ENCODE assay signal across 15 cellular contexts in genomic region chr15:31300208-31300661, GRCh38. TPM values are rescaled to one million over a fixed set of nuclear protein-coding genes. Genes with fewer than 3 reads are reported as not detected.
A peak's percentile ranks its signal among the peaks of the same experiment; 100 is the strongest.
DNase-seq lines count a peak whose midpoint lies in the region; ATAC-seq and TF ChIP-seq lines count a peak whose summit lies in the region.
"Had no signal": no experiment of that assay in that cellular context is flagged by ENCODE, and none has a peak within 500 bp of the region (broad histone marks: within the 10 kb centered on the region; RNA-seq: fewer than 3 reads in every experiment).

No MANE protein-coding gene starts in this region.

- H3K4me3 ChIP-seq in BLaER1 treated with 17β-estradiol and CSF1 and Interleukin-3, amounts not matched to agents 10 nM and 100 nM, result peak overlapping the region in 2 of 10 experiments; percentile 9 to 18; a peak in 3 of 20 replicates
- H3K4me3 ChIP-seq in esophagus muscularis mucosa, result no peak overlapping the region
- H3K4me3 ChIP-seq: gastrocnemius medialis had no signal

- no peaks in the 10 kb centered on the region for H3K36me3 ChIP-seq in BLaER1 treated with 17β-estradiol and CSF1 and Interleukin-3, amounts not matched to agents 10 nM and 100 nM
- no peaks in the 10 kb centered on the region for H3K36me3 ChIP-seq in esophagus muscularis mucosa
- H3K36me3 ChIP-seq: gastrocnemius medialis had no signal

- H3K27ac Mint-ChIP-seq in chondrocyte (ENCODE audit: unreplicated experiment), result no peak overlapping the region
- H3K27ac Mint-ChIP-seq: CD4-positive, CD25-positive, alpha-beta regulatory T cell; stimulated activated naive B cell treated with anti-CD40 and anti-IgM and Interleukin-4, amounts not matched to agents 10 μg/mL and 1 μg/mL and 100 μg/mL, for 72 hours had no signal

- TF ChIP-seq CTCF in esophagus muscularis mucosa (IDR thresholded peaks at IDR 0.05), result no peak
- no peak for TF ChIP-seq CTCF in chondrocyte (IDR thresholded peaks at IDR 0.05)

- H3K27ac ChIP-seq in BLaER1 treated with 17β-estradiol and CSF1 and Interleukin-3, amounts not matched to agents 10 nM and 100 nM, result peak overlapping the region; percentile 32 to 91 (median 83); a peak in 20 of 22 replicates
- peak overlapping the region in 1 of 4 donors; percentile 18 for H3K27ac ChIP-seq in esophagus muscularis mucosa (replicated peaks in 1 of 4)
- H3K27ac ChIP-seq: gastrocnemius medialis had no signal

- peaks cover 7% of the 10 kb centered on the region for H3K4me1 Mint-ChIP-seq in chondrocyte (ENCODE audit: low read depth)

- H3K27me3 Mint-ChIP-seq in chondrocyte (ENCODE audit: low read depth), result peaks cover 20% of the 10 kb centered on the region
- H3K27me3 Mint-ChIP-seq: stimulated activated naive B cell treated with anti-CD40 and anti-IgM and Interleukin-4, amounts not matched to agents 10 μg/mL and 1 μg/mL and 100 μg/mL, for 72 hours had no signal

- H3K27me3 ChIP-seq in BLaER1 treated with 17β-estradiol and CSF1 and Interleukin-3, amounts not matched to agents 10 nM and 100 nM, result no peaks in the 10 kb centered on the region
- peaks cover 0 to 13% (median 0%) of the 10 kb centered on the region in 4 donors for H3K27me3 ChIP-seq in esophagus muscularis mucosa
- H3K27me3 ChIP-seq: gastrocnemius medialis had no signal

- no peak for TF ChIP-seq POLR2A in esophagus muscularis mucosa (IDR thresholded peaks at IDR 0.05; ENCODE audit: low read depth)

- no peak for ATAC-seq in HG03095 (IDR thresholded peaks at IDR 0.05; ENCODE audit: unreplicated experiment)
- ATAC-seq: gastrocnemius medialis, left colon had no signal

- H4K20me1 ChIP-seq in BLaER1 treated with 17β-estradiol and CSF1 and Interleukin-3, amounts not matched to agents 10 nM and 100 nM, result no peaks in the 10 kb centered on the region

- intact Hi-C loops in esophagus muscularis mucosa (cut with DNase I), result no loop called here

- H3K4me1 ChIP-seq in BLaER1 treated with 17β-estradiol and CSF1 and Interleukin-3, amounts not matched to agents 10 nM and 100 nM, result peaks cover 52 to 88% (median 83%) of the 10 kb centered on the region in 10 experiments
- H3K4me1 ChIP-seq in esophagus muscularis mucosa, result peaks cover 33 to 51% (median 41%) of the 10 kb centered on the region in 4 donors

- H3K9me3 Mint-ChIP-seq in chondrocyte (ENCODE audit: low read depth), result no peaks in the 10 kb centered on the region
- H3K9me3 Mint-ChIP-seq: CD4-positive, CD25-positive, alpha-beta regulatory T cell; stimulated activated naive B cell treated with anti-CD40 and anti-IgM and Interleukin-4, amounts not matched to agents 10 μg/mL and 1 μg/mL and 100 μg/mL, for 72 hours had no signal

- 81% methylated on average over 4 of the region's 10 CpGs for WGBS in esophagus muscularis mucosa

- H3K4me2 ChIP-seq in BLaER1 treated with 17β-estradiol and CSF1 and Interleukin-3, amounts not matched to agents 10 nM and 100 nM, result peak overlapping the region; percentile 68 to 97 (median 88)

- H3K4me3 Mint-ChIP-seq in chondrocyte (ENCODE audit: unreplicated experiment), result no peak overlapping the region
- H3K4me3 Mint-ChIP-seq: CD4-positive, CD25-positive, alpha-beta regulatory T cell; stimulated activated naive B cell treated with anti-CD40 and anti-IgM and Interleukin-4, amounts not matched to agents 10 μg/mL and 1 μg/mL and 100 μg/mL, for 72 hours had no signal

- DNase-seq in NCI-H1092 treated with DMSO at 0.1 percent for 48 hours (lab: John Stamatoyannopoulos, UW) (peak; percentile 28), esophagus muscularis mucosa (ENCODE audit: extremely low spot score) (peak; percentile 53), occipital lobe (lab: John Stamatoyannopoulos, UW) (peak; percentile 83), Kasumi-1 (lab: John Stamatoyannopoulos, UW) (no peak), SIG-M5 treated with dmso at 0.1 percent for 504 hours (lab: John Stamatoyannopoulos, UW; ENCODE audit: unreplicated experiment) (no peak), chondrocyte (ENCODE audit: low spot score) (no peak)
- DNase-seq: CD4-positive, CD25-positive, alpha-beta regulatory T cell; left colon; NCI-H1436 treated with DMSO at 0.1 percent for 48 hours; stimulated activated CD4-positive, alpha-beta T cell treated with anti-CD3 and anti-CD28 coated beads, Interleukin-1b, Interleukin-23, amount 100 ng/mL, for 48 hours; stimulated activated naive B cell treated with anti-CD40 and anti-IgM and Interleukin-4, amounts not matched to agents 10 μg/mL and 1 μg/mL and 100 μg/mL, for 72 hours; T-helper 2 cell had no signal

- no peaks in the 10 kb centered on the region for H3K9me3 ChIP-seq in BLaER1 treated with 17β-estradiol and CSF1 and Interleukin-3, amounts not matched to agents 10 nM and 100 nM (replicated peaks in 1 of 11)
- no peaks in the 10 kb centered on the region for H3K9me3 ChIP-seq in esophagus muscularis mucosa
- H3K9me3 ChIP-seq: gastrocnemius medialis had no signal

- no peaks in the 10 kb centered on the region for H3K36me3 Mint-ChIP-seq in chondrocyte (ENCODE audit: low read depth)
- H3K36me3 Mint-ChIP-seq: CD4-positive, CD25-positive, alpha-beta regulatory T cell; stimulated activated naive B cell treated with anti-CD40 and anti-IgM and Interleukin-4, amounts not matched to agents 10 μg/mL and 1 μg/mL and 100 μg/mL, for 72 hours had no signal

- no peak for TF ChIP-seq EP300 in esophagus muscularis mucosa (IDR thresholded peaks at IDR 0.05)

- peak overlapping the region; percentile 46 to 82 (median 73); a peak in 19 of 22 replicates for H3K9ac ChIP-seq in BLaER1 treated with 17β-estradiol and CSF1 and Interleukin-3, amounts not matched to agents 10 nM and 100 nM

RNA-seq across cellular contexts. Expression of gene KLF13, which starts 26.4 kb away (rescaled TPM):
- total RNA-seq in esophagus muscularis mucosa, result 100 to 1,000 TPM in 1 of 4 donors, 10 to 100 TPM in 3; 57.3 to 109 (median 74.2) TPM
- 47.9 TPM for total RNA-seq in occipital lobe
- total RNA-seq in chondrocyte, result 54.2 to 59.1 TPM (median 58.4 TPM) in 3 replicates

Comparison
In these comparisons a context has a peak if more than half of its experiments do, and no peak if none do; other contexts are left out.
1. DNase-seq: peak in NCI-H1092 treated with DMSO at 0.1 percent for 48 hours (single experiment), esophagus muscularis mucosa (single experiment) and occipital lobe (single experiment); none in Kasumi-1 (0 of 2), SIG-M5 treated with dmso at 0.1 percent for 504 hours (single experiment) and chondrocyte (single experiment).